ENCODE assay signal across 10 cellular contexts in the genomic region with DNA sequence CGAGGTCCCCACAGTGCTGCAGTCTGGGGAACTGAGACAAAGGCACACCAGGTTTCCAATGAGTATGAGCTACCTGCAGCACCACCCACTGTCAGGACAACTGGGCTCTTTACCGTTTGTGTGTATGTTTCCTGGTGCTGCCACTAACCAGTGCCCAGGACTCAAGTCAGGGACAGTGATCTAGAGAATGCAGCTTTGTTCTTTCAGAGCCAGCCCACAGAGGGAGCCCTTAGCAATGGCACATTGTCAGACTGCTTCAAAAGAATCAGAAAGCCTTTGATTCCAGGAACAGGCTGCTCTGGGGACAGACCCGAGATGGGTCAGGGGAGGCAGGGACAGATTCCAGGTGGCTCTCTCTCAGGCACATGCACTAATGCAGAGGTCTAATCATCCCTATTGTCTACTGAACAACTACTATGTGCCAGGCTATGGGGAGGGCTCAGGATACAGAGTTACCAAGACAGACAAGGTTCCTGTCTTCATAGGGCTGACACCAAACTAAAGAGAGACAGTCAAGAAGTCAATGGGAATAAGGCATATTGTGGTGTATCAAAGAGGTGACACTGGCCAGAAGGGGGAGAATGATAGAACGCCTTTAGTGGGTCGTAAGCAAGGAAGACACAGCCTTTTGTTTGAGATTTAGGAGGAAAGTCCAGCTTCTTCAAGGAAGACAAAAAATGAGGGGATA.
DNase-seq lines count a peak whose midpoint lies in the region; ATAC-seq, FAIRE-seq and TF ChIP-seq lines count a peak whose summit lies in the region.
"Had no signal": no experiment of that assay in that cellular context is flagged by ENCODE, and none has a peak within 500 bp of the region (broad histone marks: within the 10 kb centered on the region; RNA-seq: fewer than 3 reads in every experiment).

No MANE protein-coding gene starts in this region.

- H3K4me1 ChIP-seq in A549: no peaks in the 10 kb centered on the region

- TF ChIP-seq EP300 in A549 (IDR thresholded peaks at IDR 0.05): no peak

- 6% methylated on average over 3 of the region's 5 CpGs for WGBS in A549 (ENCODE audit: missing lambda C conversion rate)

- DNase-seq in A549 (ENCODE audit: low read depth in 1 of 2, low spot score in 1 of 2) (peak in 1 of 2 experiments; percentile 7), GM06990 (ENCODE audit: extremely low read depth, insufficient read length) (no peak), SK-N-DZ (ENCODE audit: low spot score) (peak; percentile 25), iPS DF 4.7 (ENCODE audit: extremely low read depth, low spot score) (peak; percentile 60), NCI-H2171 (lab: John Stamatoyannopoulos, UW) (no peak), EL (no peak), H54 (ENCODE audit: insufficient read length, low spot score) (no peak), NCI-H128 (lab: John Stamatoyannopoulos, UW; ENCODE audit: unreplicated experiment) (no peak)
- DNase-seq: kidney, NCI-H187 treated with DMSO at 0.1 percent for 48 hours had no signal

- peak; percentile 56 to 78; a peak in 4 of 6 replicates for ATAC-seq in A549

- no peak overlapping the region for H3K27ac ChIP-seq in A549

- no peaks in the 10 kb centered on the region for H3K36me3 ChIP-seq in GM06990 (ENCODE audit: control insufficient read depth, insufficient read depth, low read length)

- no peak overlapping the region for H3K4me2 ChIP-seq in A549

- POLR2A ChIA-PET in A549 (lab: Yijun Ruan, JAX): no interaction called here

- no peak for TF ChIP-seq POLR2A in A549 (IDR thresholded peaks at IDR 0.05; ENCODE audit: low read length)
- TF ChIP-seq POLR2A in H54 (IDR thresholded peaks at IDR 0.05; ENCODE audit: low read depth, low read length): no peak

- TF ChIP-seq RAD21 in A549 (conservative IDR thresholded peaks at IDR 0.05 in 1 of 2, IDR thresholded peaks at IDR 0.05 in 1 of 2): no peak

- CTCF ChIA-PET in A549 (lab: Yijun Ruan, JAX): interaction anchor here (1.1 to 2.1 kb wide), 4 partner anchors 10 to 229 kb away, joined by 3 to 4 read pairs (median 4); no protein-coding TSS in a partner anchor

- H3K4me3 ChIP-seq in A549 (no peak overlapping the region), GM06990 (replicated peaks; ENCODE audit: low read depth, low read length) (no peak overlapping the region)

- FAIRE-seq in A549 (lab: Jason Lieb, UNC): no peak
- no peak for FAIRE-seq in H54 (lab: Jason Lieb, UNC)
- FAIRE-seq: kidney had no signal

- H3K27me3 ChIP-seq in GM06990 (replicated peaks; ENCODE audit: control insufficient read depth, insufficient read depth, low read length): no peaks in the 10 kb centered on the region

- TF ChIP-seq CTCF in A549 (IDR thresholded peaks at IDR 0.05) (no peak), GM06990 (IDR thresholded peaks at IDR 0.05; ENCODE audit: insufficient read depth, low read length, poor library complexity, severe bottlenecking) (peak; percentile 49)

- no peaks in the 10 kb centered on the region for H3K9me3 ChIP-seq in A549

TF ChIP-seq in A549, 52 proteins besides CTCF, POLR2A, EP300 and RAD21:
- TF ChIP-seq ATOH8 (CRISPR knock-in tag; IDR thresholded peaks at IDR 0.05; ENCODE audit: low read depth) (no peak), NFE2L2 (conservative IDR thresholded peaks at IDR 0.05; ENCODE audit: low read length) (no peak), ZNF302 (CRISPR knock-in tag; IDR thresholded peaks at IDR 0.05) (no peak), POLR2AphosphoS2 (conservative IDR thresholded peaks at IDR 0.05; ENCODE audit: low read length) (no peak), FOSL2 (IDR thresholded peaks at IDR 0.05) (no peak), FOSL2 (CRISPR knock-in tag; IDR thresholded peaks at IDR 0.05) (no peak)
- TF ChIP-seq, protein P1, sequence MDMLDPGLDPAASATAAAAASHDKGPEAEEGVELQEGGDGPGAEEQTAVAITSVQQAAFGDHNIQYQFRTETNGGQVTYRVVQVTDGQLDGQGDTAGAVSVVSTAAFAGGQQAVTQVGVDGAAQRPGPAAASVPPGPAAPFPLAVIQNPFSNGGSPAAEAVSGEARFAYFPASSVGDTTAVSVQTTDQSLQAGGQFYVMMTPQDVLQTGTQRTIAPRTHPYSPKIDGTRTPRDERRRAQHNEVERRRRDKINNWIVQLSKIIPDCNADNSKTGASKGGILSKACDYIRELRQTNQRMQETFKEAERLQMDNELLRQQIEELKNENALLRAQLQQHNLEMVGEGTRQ (IDR thresholded peaks at IDR 0.05): no peak
- TF ChIP-seq, protein P2, sequence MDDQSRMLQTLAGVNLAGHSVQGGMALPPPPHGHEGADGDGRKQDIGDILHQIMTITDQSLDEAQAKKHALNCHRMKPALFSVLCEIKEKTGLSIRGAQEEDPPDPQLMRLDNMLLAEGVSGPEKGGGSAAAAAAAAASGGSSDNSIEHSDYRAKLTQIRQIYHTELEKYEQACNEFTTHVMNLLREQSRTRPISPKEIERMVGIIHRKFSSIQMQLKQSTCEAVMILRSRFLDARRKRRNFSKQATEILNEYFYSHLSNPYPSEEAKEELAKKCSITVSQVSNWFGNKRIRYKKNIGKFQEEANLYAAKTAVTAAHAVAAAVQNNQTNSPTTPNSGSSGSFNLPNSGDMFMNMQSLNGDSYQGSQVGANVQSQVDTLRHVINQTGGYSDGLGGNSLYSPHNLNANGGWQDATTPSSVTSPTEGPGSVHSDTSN (IDR thresholded peaks at IDR 0.05): no peak

Comparison
In these comparisons a context has a peak if more than half of its experiments do, and no peak if none do; other contexts are left out.
1. DNase-seq: peak in SK-N-DZ (single experiment) and iPS DF 4.7 (single experiment); none in GM06990 (single experiment), NCI-H2171 (single experiment), EL (single experiment), H54 (single experiment) and NCI-H128 (single experiment).